In the genomic region with DNA sequence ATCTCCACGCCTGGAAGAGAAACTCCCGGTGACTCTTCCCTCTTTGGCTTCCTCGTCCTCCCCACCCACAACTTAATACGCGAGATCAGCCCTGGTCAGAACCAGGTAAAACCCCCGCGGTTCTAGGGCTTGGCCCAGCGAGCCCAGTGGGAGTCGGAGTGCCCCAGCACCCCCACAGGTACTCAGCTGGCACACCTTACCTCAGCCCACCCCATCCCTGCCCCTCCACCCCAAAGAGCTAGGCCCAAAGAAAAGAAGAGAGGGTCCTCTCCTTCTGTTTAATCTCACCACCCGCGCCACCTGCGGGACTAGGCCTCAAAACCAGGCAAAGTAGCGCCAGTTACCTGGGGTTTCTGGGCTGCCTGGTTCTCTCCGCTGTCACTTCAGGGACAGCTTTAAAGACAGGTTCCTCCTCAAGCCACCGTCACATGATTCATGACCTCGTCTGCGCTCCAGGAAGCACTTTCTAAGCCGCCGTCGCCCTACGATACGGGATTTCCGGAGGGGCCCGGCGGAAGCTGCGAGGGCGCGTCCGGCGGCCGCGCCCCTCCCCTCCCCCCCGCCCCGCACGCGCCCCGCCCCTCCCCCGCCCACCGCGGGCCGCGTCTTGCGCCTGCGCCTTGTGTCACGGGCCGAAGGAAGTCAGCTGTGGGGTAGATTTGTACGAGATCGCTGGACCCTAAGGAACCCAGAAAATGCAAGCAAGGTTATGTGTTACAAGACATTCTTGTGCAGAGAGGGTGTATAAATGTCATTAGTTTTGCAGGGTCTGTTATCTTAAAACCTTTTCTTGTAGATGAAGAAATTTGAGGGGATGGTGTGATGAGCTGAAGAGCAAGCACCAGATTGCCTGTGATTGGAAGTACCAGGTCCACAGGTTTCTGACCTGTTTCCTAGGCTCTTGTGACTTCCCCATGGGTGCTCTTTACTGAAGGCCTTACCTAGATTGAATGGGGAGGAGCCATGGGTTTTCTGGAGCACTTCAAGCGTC, we compare ENCODE assay signal across 8 cellular contexts. TPM values are rescaled to one million over a fixed set of nuclear protein-coding genes. Genes with fewer than 3 reads are reported as not detected.
A peak's percentile ranks its signal among the peaks of the same experiment; 100 is the strongest.
DNase-seq lines count a peak whose midpoint lies in the region; ATAC-seq and TF ChIP-seq lines count a peak whose summit lies in the region.

A gene with protein sequence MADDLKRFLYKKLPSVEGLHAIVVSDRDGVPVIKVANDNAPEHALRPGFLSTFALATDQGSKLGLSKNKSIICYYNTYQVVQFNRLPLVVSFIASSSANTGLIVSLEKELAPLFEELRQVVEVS (minus strand): TSS at position 437 of the 991 bp plus-strand sequence. CDS start 464 bp downstream, outside the sequence.

- peak; percentile 61 for DNase-seq in DMS 273 treated with DMSO at 0.1 percent for 48 hours (lab: John Stamatoyannopoulos, UW)
- DNase-seq in OCI-M2 (lab: John Stamatoyannopoulos, UW; ENCODE audit: unreplicated experiment), result peak; percentile 9
- peak; percentile 81 for DNase-seq in activated T-cell treated with anti-CD3 and anti-CD28 coated beads for 4 hours
- peak; percentile 70 for DNase-seq in epithelial cell of prostate (ENCODE audit: low read depth, low spot score)
- peak; percentile 77 to 79 for DNase-seq in stimulated activated CD8-positive, alpha-beta memory T cell treated with anti-CD3 and anti-CD28 coated beads, Interleukin-2, amount 100 ng/mL, for 48 hours (ENCODE audit: low read depth in 2 of 2)

- peaks cover 22% of the 10 kb centered on the region for H3K4me1 ChIP-seq in mononuclear cell (ENCODE audit: insufficient read depth, low read length)

- peak within 1 kb of the TSS; percentile 76 for H3K27ac ChIP-seq in epithelial cell of prostate

- TF ChIP-seq RAD21 in Ishikawa (IDR thresholded peaks at IDR 0.05; ENCODE audit: low read depth), result no peak; the same call in 1 of the 2 replicates

- H3K27me3 ChIP-seq in mononuclear cell (ENCODE audit: insufficient read depth, low read length), result no peaks in the 10 kb centered on the region

- TF ChIP-seq EP300 in Ishikawa (IDR thresholded peaks at IDR 0.05; ENCODE audit: borderline replicate concordance), result no peak

- peak; percentile 99 for ATAC-seq in GM21576 (IDR thresholded peaks at IDR 0.05; ENCODE audit: unreplicated experiment)

- peak within 1 kb of the TSS; percentile 73 for H3K4me3 ChIP-seq in mononuclear cell (ENCODE audit: low read length)

- H3K9me3 ChIP-seq in mononuclear cell (ENCODE audit: low read depth, low read length), result no peaks in the 10 kb centered on the region

TF ChIP-seq in Ishikawa, 13 proteins besides CTCF, POLR2A, EP300 and RAD21:
- TF ChIP-seq, protein P1, sequence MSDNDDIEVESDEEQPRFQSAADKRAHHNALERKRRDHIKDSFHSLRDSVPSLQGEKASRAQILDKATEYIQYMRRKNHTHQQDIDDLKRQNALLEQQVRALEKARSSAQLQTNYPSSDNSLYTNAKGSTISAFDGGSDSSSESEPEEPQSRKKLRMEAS (IDR thresholded peaks at IDR 0.05), result peak; percentile 70
- TF ChIP-seq TCF12 (IDR thresholded peaks at IDR 0.05; ENCODE audit: low read depth), result peak; percentile 51; the same call in 1 of the 2 replicates
- TF ChIP-seq ZBTB7A (IDR thresholded peaks at IDR 0.05; ENCODE audit: low read depth), result no peak
- TF ChIP-seq CEBPB (IDR thresholded peaks at IDR 0.05), result no peak
- TF ChIP-seq YY1 (IDR thresholded peaks at IDR 0.05; ENCODE audit: low read depth), result peak; percentile 48
- TF ChIP-seq, protein P2, sequence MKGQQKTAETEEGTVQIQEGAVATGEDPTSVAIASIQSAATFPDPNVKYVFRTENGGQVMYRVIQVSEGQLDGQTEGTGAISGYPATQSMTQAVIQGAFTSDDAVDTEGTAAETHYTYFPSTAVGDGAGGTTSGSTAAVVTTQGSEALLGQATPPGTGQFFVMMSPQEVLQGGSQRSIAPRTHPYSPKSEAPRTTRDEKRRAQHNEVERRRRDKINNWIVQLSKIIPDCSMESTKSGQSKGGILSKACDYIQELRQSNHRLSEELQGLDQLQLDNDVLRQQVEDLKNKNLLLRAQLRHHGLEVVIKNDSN (IDR thresholded peaks at IDR 0.05), result peak; percentile 95

RNA-seq across cellular contexts. Expression of the gene that starts here (rescaled TPM):
- 41.0 TPM for total RNA-seq in mononuclear cell

Comparison
In these comparisons a context has a peak if more than half of its experiments do, and no peak if none do; other contexts are left out.
1. Peak in every context shown above with its lines: DNase-seq, ATAC-seq, H3K4me3 ChIP-seq and H3K27ac ChIP-seq.
2. DNase-seq: peak in every context shown above with its lines; median percentile 81 in activated T-cell treated with anti-CD3 and anti-CD28 coated beads for 4 hours; 78 in stimulated activated CD8-positive, alpha-beta memory T cell treated with anti-CD3 and anti-CD28 coated beads, Interleukin-2, amount 100 ng/mL, for 48 hours; 70 in epithelial cell of prostate; 61 in DMS 273 treated with DMSO at 0.1 percent for 48 hours; 9 in OCI-M2.